Comparison of ENCODE assay signal across 26 cellular contexts in genomic region chr2:101610750-101611315, GRCh38.
DNase-seq lines count a peak whose midpoint lies in the region; ATAC-seq, FAIRE-seq and TF ChIP-seq lines count a peak whose summit lies in the region.
"Had no signal": no experiment of that assay in that cellular context is flagged by ENCODE, and none has a peak within 500 bp of the region (broad histone marks: within the 10 kb centered on the region; RNA-seq: fewer than 3 reads in every experiment).

No MANE protein-coding gene starts in this region.

- no peak overlapping the region; the same call in 1 of the 2 replicates for H2AFZ ChIP-seq in OCI-LY3 (ENCODE audit: low read depth, low read length)

- peaks cover 20% of the 10 kb centered on the region for H3K27me3 Mint-ChIP-seq in osteocyte (ENCODE audit: unreplicated experiment)
- H3K27me3 Mint-ChIP-seq: CD4-positive, alpha-beta memory T cell; T-cell had no signal

- H3K9me3 ChIP-seq in OCI-LY3 (ENCODE audit: insufficient read depth, low read length), result no peaks in the 10 kb centered on the region
- no peaks in the 10 kb centered on the region for H3K9me3 ChIP-seq in upper lobe of right lung
- H3K9me3 ChIP-seq: MG63 had no signal

- H3K4me1 ChIP-seq in OCI-LY3 (ENCODE audit: low read length) (peaks cover 20% of the 10 kb centered on the region), upper lobe of right lung (no peaks in the 10 kb centered on the region)

- H3K4me3 ChIP-seq in OCI-LY3 (ENCODE audit: low read length), result no peak overlapping the region
- H3K4me3 ChIP-seq in upper lobe of right lung, result no peak overlapping the region
- H3K4me3 ChIP-seq: MG63 had no signal

- TF ChIP-seq CTCF in OCI-LY3 (IDR thresholded peaks at IDR 0.05; ENCODE audit: low read depth, low read length) (no peak), osteocyte (IDR thresholded peaks at IDR 0.05) (no peak), upper lobe of right lung (IDR thresholded peaks at IDR 0.05) (no peak)

- no peaks in the 10 kb centered on the region for H3K27me3 ChIP-seq in OCI-LY3 (ENCODE audit: low read depth, low read length)
- H3K27me3 ChIP-seq in upper lobe of right lung, result no peaks in the 10 kb centered on the region
- H3K27me3 ChIP-seq: MG63 had no signal

- no peak for TF ChIP-seq POLR2A in GM12891 (IDR thresholded peaks at IDR 0.05; ENCODE audit: low read depth, low read length)

- H3K79me2 ChIP-seq in OCI-LY3 (ENCODE audit: low read length), result no peaks in the 10 kb centered on the region

- H3K27ac Mint-ChIP-seq in osteocyte (ENCODE audit: unreplicated experiment), result no peak overlapping the region
- H3K27ac Mint-ChIP-seq: CD4-positive, alpha-beta memory T cell; T-cell had no signal

- ATAC-seq in upper lobe of right lung, result no peak
- ATAC-seq in GM21390 (IDR thresholded peaks at IDR 0.05; ENCODE audit: unreplicated experiment), result no peak
- ATAC-seq: Panc1, T-cell had no signal

- peaks cover 10% of the 10 kb centered on the region for H3K9me3 Mint-ChIP-seq in osteocyte (ENCODE audit: unreplicated experiment)

- H4K20me1 ChIP-seq in OCI-LY3 (ENCODE audit: insufficient read depth, low read length), result no peaks in the 10 kb centered on the region

- H3K27ac ChIP-seq in OCI-LY3 (ENCODE audit: low read length) (no peak overlapping the region), upper lobe of right lung (no peak overlapping the region)
- H3K27ac ChIP-seq: RWPE1 had no signal

- H3K4me1 Mint-ChIP-seq in osteocyte (ENCODE audit: unreplicated experiment), result no peaks in the 10 kb centered on the region

- FAIRE-seq in GM12891 (lab: Jason Lieb, UNC), result no peak
- FAIRE-seq: A204.1, G401.6 had no signal

- no peak overlapping the region for H3K4me3 Mint-ChIP-seq in osteocyte (ENCODE audit: unreplicated experiment)
- H3K4me3 Mint-ChIP-seq: CD4-positive, alpha-beta memory T cell; T-cell had no signal

- no peaks in the 10 kb centered on the region for H3K36me3 ChIP-seq in OCI-LY3 (replicated peaks; ENCODE audit: low read depth, low read length)
- H3K36me3 ChIP-seq in upper lobe of right lung, result no peaks in the 10 kb centered on the region
- H3K36me3 ChIP-seq: MG63 had no signal

- H3K4me2 ChIP-seq in OCI-LY3 (ENCODE audit: low read length), result peak overlapping the region; percentile 31

- DNase-seq in GM12891 (ENCODE audit: insufficient read length, low spot score) (no peak), germinal center (ENCODE audit: low spot score) (peak; percentile 45), osteocyte (ENCODE audit: extremely low spot score, unreplicated experiment) (peak; percentile 10), upper lobe of right lung (no peak), DMS 273 (lab: John Stamatoyannopoulos, UW; ENCODE audit: unreplicated experiment) (no peak)
- DNase-seq: AML-193; C1 segment of cervical spinal cord; CD4-positive, alpha-beta memory T cell; COR-L47; H7; IMR-90; KG1; MG63; NCI-H1417; NCI-H1694; NCI-H2081; NCI-H2227 treated with DMSO at 0.1 percent for 48 hours; NCI-H69; SHP77; T-cell had no signal

- no peak overlapping the region for H3K9ac ChIP-seq in OCI-LY3 (ENCODE audit: low read length)

- no peaks in the 10 kb centered on the region for H3K36me3 Mint-ChIP-seq in osteocyte (ENCODE audit: unreplicated experiment)
- H3K36me3 Mint-ChIP-seq: T-cell had no signal

- intact Hi-C loops in upper lobe of right lung (cut with DNase I), result no loop called here

TF ChIP-seq in GM12891, 5 proteins besides CTCF, POLR2A, EP300 and RAD21:
- TF ChIP-seq TAF1 (IDR thresholded peaks at IDR 0.05; ENCODE audit: low read depth, low read length) (no peak), POLR2AphosphoS5 (IDR thresholded peaks at IDR 0.05; ENCODE audit: low read depth, low read length) (no peak), SPI1 (IDR thresholded peaks at IDR 0.05; ENCODE audit: low read depth, low read length) (peak; percentile 47; the same call in 1 of the 2 replicates), POU2F2 (IDR thresholded peaks at IDR 0.05; ENCODE audit: low read depth, low read length) (no peak)

Comparison
In these comparisons a context has a peak if more than half of its experiments do, and no peak if none do; other contexts are left out.
1. DNase-seq: peak in germinal center (single experiment) and osteocyte (single experiment); none in GM12891 (single experiment), upper lobe of right lung (single experiment) and DMS 273 (single experiment).